29 cellular contexts compared by ENCODE assay signal in genomic region chr9:70802758-70803436, GRCh38.
"Had no signal": no experiment of that assay in that cellular context is flagged by ENCODE, and none has a peak within 500 bp of the region (broad histone marks: within the 10 kb centered on the region; RNA-seq: fewer than 3 reads in every experiment).

No MANE protein-coding gene starts in this region.

- H3K27ac ChIP-seq: breast epithelium, esophagus muscularis mucosa, foreskin keratinocyte, heart left ventricle, left ventricle myocardium inferior, skin epidermis, thyroid gland, upper lobe of right lung, WERI-Rb-1 had no signal

- H3K27me3 ChIP-seq: breast epithelium, heart left ventricle, thyroid gland, upper lobe of right lung had no signal

- H3K36me3 Mint-ChIP-seq: natural killer cell had no signal

- DNase-seq: activated CD4-positive, alpha-beta T cell treated with anti-CD3 and anti-CD28 coated beads for 1 hour; activated CD4-positive, alpha-beta T cell treated with anti-CD3 and anti-CD28 coated beads, Interleukin-2, amount 10 ng/mL, durations not matched to agents 7 days and 5 days; activated CD8-positive, alpha-beta T cell treated with anti-CD3 and anti-CD28 coated beads for 36 hours; activated gamma-delta T cell treated with Interleukin-2 at 50 U/mL for 16 hours; activated naive CD4-positive, alpha-beta T cell treated with anti-CD3 and anti-CD28 coated beads, Interleukin-2, amount 50 U/mL, for 16 hours; activated T-cell treated with anti-CD3 and anti-CD28 coated beads, Interleukin-2, amount 50 U/mL, for 4 hours; amygdala; central memory CD4-positive, alpha-beta T cell; foreskin keratinocyte; heart left ventricle; islet precursor cell; left ventricle myocardium inferior; mesendoderm; natural killer cell; posterior cingulate gyrus; stimulated activated CD4-positive, alpha-beta T cell treated with anti-CD3 and anti-CD28 coated beads, Interleukin-12 subunit alpha, Interleukin-12 subunit beta, amount 100 ng/mL, for 4 hours; stimulated activated CD4-positive, alpha-beta T cell treated with anti-CD3 and anti-CD28 coated beads, Interleukin-4, amount 100 ng/mL, for 1 hour; substantia nigra; T1000; thyroid gland; upper lobe of right lung; WERI-Rb-1 had no signal

- H3K4me1 ChIP-seq: breast epithelium, esophagus muscularis mucosa, foreskin keratinocyte, heart left ventricle, left ventricle myocardium inferior, thyroid gland, upper lobe of right lung had no signal

- H3K9me3 Mint-ChIP-seq: activated CD4-positive, alpha-beta T cell treated with anti-CD3 and anti-CD28 coated beads, Interleukin-2, amount 10 ng/mL, durations not matched to agents 7 days and 5 days; activated CD8-positive, alpha-beta T cell treated with anti-CD3 and anti-CD28 coated beads for 36 hours; activated T-cell treated with anti-CD3 and anti-CD28 coated beads, Interleukin-2, amount 50 U/mL, for 4 hours; dendritic cell treated with granulocyte-macrophage colony-stimulating factor and Interleukin-4, amounts not matched to agents 40 ng/mL and 50 ng/mL, for 4 days; natural killer cell; stimulated activated naive CD8-positive, alpha-beta T cell treated with anti-CD3 and anti-CD28 coated beads, Interleukin-15, Interleukin-2, amounts not matched to agents 100 ng/mL and 50 ng/mL, for 24 hours; T-helper 1 cell treated with Interleukin-12 subunit alpha and Interleukin-12 subunit beta and Interleukin-4 antibody, amounts not matched to agents 30 μg/mL and 1 μg/mL, for 36 hours had no signal

- ATAC-seq: activated CD8-positive, alpha-beta T cell treated with anti-CD3 and anti-CD28 coated beads for 36 hours; activated T-cell treated with anti-CD3 and anti-CD28 coated beads, Interleukin-2, amount 50 U/mL, for 4 hours; activated T-helper 17 cell treated with anti-CD3 and anti-CD28 coated beads, Interleukin-2, amount 50 U/mL, for 72 hours; foreskin keratinocyte; heart left ventricle; natural killer cell; upper lobe of right lung had no signal

- H3K27ac Mint-ChIP-seq: activated CD4-positive, alpha-beta T cell treated with anti-CD3 and anti-CD28 coated beads, Interleukin-2, amount 10 ng/mL, durations not matched to agents 7 days and 5 days; activated CD8-positive, alpha-beta T cell treated with anti-CD3 and anti-CD28 coated beads for 36 hours; activated T-helper 17 cell treated with anti-CD3 and anti-CD28 coated beads, Interleukin-2, amount 50 U/mL, for 72 hours; dendritic cell treated with granulocyte-macrophage colony-stimulating factor and Interleukin-4, amounts not matched to agents 40 ng/mL and 50 ng/mL, for 4 days; natural killer cell; stimulated activated naive CD8-positive, alpha-beta T cell treated with anti-CD3 and anti-CD28 coated beads, Interleukin-15, Interleukin-2, amounts not matched to agents 100 ng/mL and 50 ng/mL, for 24 hours; T-helper 1 cell treated with Interleukin-12 subunit alpha and Interleukin-12 subunit beta and Interleukin-4 antibody, amounts not matched to agents 30 μg/mL and 1 μg/mL, for 36 hours had no signal

- H3K4me3 Mint-ChIP-seq: activated CD4-positive, alpha-beta T cell treated with anti-CD3 and anti-CD28 coated beads, Interleukin-2, amount 10 ng/mL, durations not matched to agents 7 days and 5 days; activated CD8-positive, alpha-beta T cell treated with anti-CD3 and anti-CD28 coated beads for 36 hours; activated T-cell treated with anti-CD3 and anti-CD28 coated beads, Interleukin-2, amount 50 U/mL, for 4 hours; activated T-helper 17 cell treated with anti-CD3 and anti-CD28 coated beads, Interleukin-2, amount 50 U/mL, for 72 hours; dendritic cell treated with granulocyte-macrophage colony-stimulating factor and Interleukin-4, amounts not matched to agents 40 ng/mL and 50 ng/mL, for 4 days; natural killer cell; stimulated activated naive CD8-positive, alpha-beta T cell treated with anti-CD3 and anti-CD28 coated beads, Interleukin-15, Interleukin-2, amounts not matched to agents 100 ng/mL and 50 ng/mL, for 24 hours; T-helper 1 cell treated with Interleukin-12 subunit alpha and Interleukin-12 subunit beta and Interleukin-4 antibody, amounts not matched to agents 30 μg/mL and 1 μg/mL, for 36 hours had no signal

- H3K9me3 ChIP-seq: breast epithelium, esophagus muscularis mucosa, heart left ventricle, left ventricle myocardium inferior, thyroid gland, upper lobe of right lung had no signal

- H3K4me1 Mint-ChIP-seq: activated CD4-positive, alpha-beta T cell treated with anti-CD3 and anti-CD28 coated beads, Interleukin-2, amount 10 ng/mL, durations not matched to agents 7 days and 5 days; activated T-helper 17 cell treated with anti-CD3 and anti-CD28 coated beads, Interleukin-2, amount 50 U/mL, for 72 hours; natural killer cell had no signal
